Comparison of ENCODE assay signal across 8 cellular contexts in the genomic region with DNA sequence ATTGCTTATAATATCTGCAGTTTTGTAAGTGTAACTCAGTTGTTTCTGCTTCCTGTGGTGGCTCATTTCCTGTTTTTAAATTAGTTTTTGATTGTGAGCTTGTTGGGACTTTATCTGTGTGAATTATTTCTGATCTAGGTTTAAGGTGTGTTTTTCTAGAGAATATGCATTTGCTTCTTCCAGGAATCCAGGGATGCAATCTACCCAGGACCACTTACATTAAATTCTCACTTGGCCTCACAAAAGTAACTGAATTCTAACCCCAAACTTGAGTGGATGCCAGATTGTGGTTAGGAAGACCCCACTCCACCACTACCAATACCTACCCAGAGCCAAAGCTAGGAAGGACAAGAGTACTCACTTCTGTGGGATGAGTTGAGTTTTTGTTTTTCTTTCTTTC. TPM values are rescaled to one million over a fixed set of nuclear protein-coding genes. Genes with fewer than 3 reads are reported as not detected.
DNase-seq lines count a peak whose midpoint lies in the region; ATAC-seq and TF ChIP-seq lines count a peak whose summit lies in the region.

No MANE protein-coding gene starts in this region.

- no peaks in the 10 kb centered on the region for H3K9me2 ChIP-seq in MM.1S (replicated peaks; ENCODE audit: insufficient read depth, low read length)

- H3K27ac ChIP-seq in MM.1S (ENCODE audit: low read length), result peak overlapping the region; percentile 18; the same call in 1 of the 2 replicates

- H3K36me3 Mint-ChIP-seq in CD14-positive monocyte (peaks cover 25 to 30% of the 10 kb centered on the region in 2 donors), immature natural killer cell (peaks cover 9 to 21% (median 18%) of the 10 kb centered on the region in 3 donors)

- H3K4me3 ChIP-seq in MM.1S (ENCODE audit: low read length), result no peak overlapping the region

- TF ChIP-seq CTCF in CD14-positive monocyte (IDR thresholded peaks at IDR 0.05), result no peak
- TF ChIP-seq CTCF in MM.1S (IDR thresholded peaks at IDR 0.05; ENCODE audit: low read length), result no peak

- H2AFZ ChIP-seq in MM.1S (ENCODE audit: low read length), result no peak overlapping the region

- H3K27me3 ChIP-seq in MM.1S (replicated peaks; ENCODE audit: insufficient read depth, low read length), result no peaks in the 10 kb centered on the region

- H3K27ac Mint-ChIP-seq in CD14-positive monocyte (peak overlapping the region; percentile 90 to 97 (median 95)), immature natural killer cell (peak overlapping the region; percentile 86 to 94 (median 92))

- H3K9me3 ChIP-seq in MM.1S (replicated peaks; ENCODE audit: insufficient read depth, low read length), result no peaks in the 10 kb centered on the region

- H3K9me3 Mint-ChIP-seq in CD14-positive monocyte, result peaks cover 0 to 2% (median 0%) of the 10 kb centered on the region in 7 donors
- no peaks in the 10 kb centered on the region for H3K9me3 Mint-ChIP-seq in immature natural killer cell

- ATAC-seq in GM18909 (IDR thresholded peaks at IDR 0.05; ENCODE audit: poor library complexity, unreplicated experiment), result peak; percentile 35

- peak overlapping the region; percentile 7 to 72 for H3K4me3 Mint-ChIP-seq in CD14-positive monocyte
- H3K4me3 Mint-ChIP-seq in immature natural killer cell, result peak overlapping the region; percentile 62 to 85 (median 75)

- no peaks in the 10 kb centered on the region for H3F3A ChIP-seq in MM.1S (ENCODE audit: insufficient read depth, low read length)

- H3K4me1 ChIP-seq in MM.1S (ENCODE audit: low read length), result peaks cover 10% of the 10 kb centered on the region; the same call in 1 of the 2 replicates

- peaks cover 21% of the 10 kb centered on the region for H3K4me1 Mint-ChIP-seq in CD14-positive monocyte
- peaks cover 42 to 67% of the 10 kb centered on the region in 2 donors for H3K4me1 Mint-ChIP-seq in immature natural killer cell

- intact Hi-C loops in CD14-positive monocyte (cut with micrococcal nuclease), result loop anchor here in 1 of 2 donors (10.0 kb wide), 1 partner anchor 53 kb away; the partner anchor contains the start of gene GNPNAT1

- no peaks in the 10 kb centered on the region for H3K27me3 Mint-ChIP-seq in CD14-positive monocyte (ENCODE audit: low read depth in 3 of 3)
- H3K27me3 Mint-ChIP-seq in immature natural killer cell (ENCODE audit: low read depth in 3 of 3), result no peaks in the 10 kb centered on the region

- no peaks in the 10 kb centered on the region for H3K36me3 ChIP-seq in MM.1S (replicated peaks; ENCODE audit: insufficient read depth, low read length)

- peaks cover 34% of the 10 kb centered on the region for H3K79me2 ChIP-seq in MM.1S (ENCODE audit: low read length)

- H3K9ac ChIP-seq in MM.1S (ENCODE audit: low read length), result no peak overlapping the region

- H3K4me2 ChIP-seq in MM.1S (ENCODE audit: low read depth, low read length), result peak overlapping the region; percentile 24; the same call in 1 of the 2 replicates

- DNase-seq in CD14-positive monocyte (ENCODE audit: low spot score), result no peak
- DNase-seq in MM.1S, result no peak
- DNase-seq in immature natural killer cell, result peak in 2 of 3 donors; percentile 5 to 8
- DNase-seq in AG08395 (ENCODE audit: low spot score), result no peak
- no peak for DNase-seq in NCI-H446 treated with DMSO at 0.1 percent for 48 hours (lab: John Stamatoyannopoulos, UW)
- DNase-seq in NCI-H2227 (lab: John Stamatoyannopoulos, UW; ENCODE audit: unreplicated experiment), result no peak
- no peak for DNase-seq in MV-4-11 (lab: John Stamatoyannopoulos, UW)

- no peaks in the 10 kb centered on the region for H4K20me1 ChIP-seq in MM.1S (ENCODE audit: insufficient read depth, low read length)

RNA-seq across cellular contexts. Expression of gene STYX, which starts 11.9 kb away (rescaled TPM):
- polyA plus RNA-seq in CD14-positive monocyte (10 to 100 TPM; 12.0 to 16.7 TPM), immature natural killer cell (10 to 100 TPM; 10.6 to 14.8 (median 12.4) TPM)

RNA-seq across cellular contexts. Expression of gene PSMC6, which starts 34.9 kb away (rescaled TPM):
- polyA plus RNA-seq in CD14-positive monocyte, result 10 to 100 TPM; 46.9 to 64.3 TPM
- 10 to 100 TPM; 47.4 to 67.9 (median 59.7) TPM for polyA plus RNA-seq in immature natural killer cell

RNA-seq across cellular contexts. Expression of gene ERO1A, which starts 46.5 kb away (rescaled TPM):
- 10 to 100 TPM; 29.2 to 39.5 TPM for polyA plus RNA-seq in CD14-positive monocyte
- 10 to 100 TPM; 19.3 to 25.8 (median 25.1) TPM for polyA plus RNA-seq in immature natural killer cell

RNA-seq across cellular contexts. Expression of gene GNPNAT1, which starts 49.5 kb away (rescaled TPM):
- polyA plus RNA-seq in CD14-positive monocyte (1 to 10 TPM; 1.9 to 3.1 TPM), immature natural killer cell (10 to 100 TPM in 1 of 3 donors, 1 to 10 TPM in 2; 2.4 to 11.2 (median 6.5) TPM)

Comparison
In these comparisons a context has a peak if more than half of its experiments do, and no peak if none do; other contexts are left out.
1. DNase-seq: peak in immature natural killer cell (2 of 3); none in CD14-positive monocyte (single experiment), MM.1S (single experiment), AG08395 (single experiment), NCI-H446 treated with DMSO at 0.1 percent for 48 hours (single experiment), NCI-H2227 (single experiment) and MV-4-11 (single experiment).